20 cellular contexts compared by ENCODE assay signal in the genomic region with DNA sequence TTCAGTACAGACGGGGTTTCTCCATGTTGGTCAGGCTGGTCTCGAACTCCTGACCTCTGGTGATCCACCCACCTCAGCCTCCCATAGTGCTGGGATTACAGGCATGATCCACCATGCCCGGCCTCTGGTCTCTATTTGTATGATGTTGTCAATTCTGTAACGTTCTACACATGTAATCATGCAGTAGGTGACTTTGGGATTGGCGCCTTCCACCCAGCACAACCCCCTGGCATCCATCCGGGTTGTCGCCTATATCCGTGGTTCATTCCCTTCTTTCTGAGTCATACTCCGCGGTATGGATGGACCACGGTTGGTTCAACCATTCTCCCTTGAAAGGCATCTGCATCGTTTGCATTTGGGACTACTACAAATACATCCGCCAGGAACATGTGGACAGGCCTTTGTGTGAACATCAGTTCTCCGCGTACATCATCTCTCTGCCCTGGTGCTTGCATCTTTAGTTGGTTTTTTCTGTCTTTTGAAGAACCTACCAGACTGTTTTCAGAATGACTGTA.
"Had no signal": no experiment of that assay in that cellular context is flagged by ENCODE, and none has a peak within 500 bp of the region (broad histone marks: within the 10 kb centered on the region; RNA-seq: fewer than 3 reads in every experiment).

No MANE protein-coding gene starts in this region.

- H3K9me3 ChIP-seq: sigmoid colon, thyroid gland, uterus had no signal

- H3K4me3 Mint-ChIP-seq: activated CD4-positive, alpha-beta memory T cell treated with anti-CD3 and anti-CD28 coated beads, Interleukin-2, amount 10 ng/mL, durations not matched to agents 7 days and 5 days; activated CD4-positive, alpha-beta T cell treated with anti-CD3 and anti-CD28 coated beads, Interleukin-2, amount 10 ng/mL, durations not matched to agents 24 days and 14 days; activated naive CD4-positive, alpha-beta T cell treated with anti-CD3 and anti-CD28 coated beads, Interleukin-2, amount 10 ng/mL, durations not matched to agents 7 days and 5 days; activated T-cell treated with anti-CD3 and anti-CD28 coated beads, Interleukin-2, amount 50 U/mL, for 72 hours; dendritic cell treated with granulocyte-macrophage colony-stimulating factor and Interleukin-4, amounts not matched to agents 40 ng/mL and 50 ng/mL, for 4 days; nephron progenitor cell had no signal

- H3K36me3 ChIP-seq: heart left ventricle, thyroid gland, uterus had no signal

- H3K36me3 Mint-ChIP-seq: activated naive CD4-positive, alpha-beta T cell treated with anti-CD3 and anti-CD28 coated beads, Interleukin-2, amount 10 ng/mL, durations not matched to agents 7 days and 5 days had no signal

- ATAC-seq: activated CD4-positive, CD25-positive, alpha-beta regulatory T cell treated with anti-CD3 and anti-CD28 coated beads, Interleukin-2, amount 50 U/mL, for 24 hours; activated T-cell treated with anti-CD3 and anti-CD28 coated beads, Interleukin-2, amount 50 U/mL, for 72 hours; heart left ventricle; left cardiac atrium; stimulated activated naive CD8-positive, alpha-beta T cell treated with anti-CD3 and anti-CD28 coated beads, Interleukin-15, Interleukin-2, amounts not matched to agents 100 U/mL and 50 U/mL, for 24 hours had no signal

- H3K27me3 ChIP-seq: heart left ventricle, sigmoid colon, thyroid gland, uterus had no signal

- H3K27ac ChIP-seq: thyroid gland, uterus had no signal

- H3K27ac Mint-ChIP-seq: activated CD4-positive, alpha-beta memory T cell treated with anti-CD3 and anti-CD28 coated beads, Interleukin-2, amount 10 ng/mL, durations not matched to agents 7 days and 5 days; activated CD4-positive, alpha-beta T cell treated with anti-CD3 and anti-CD28 coated beads, Interleukin-2, amount 10 ng/mL, durations not matched to agents 24 days and 14 days; activated naive CD4-positive, alpha-beta T cell treated with anti-CD3 and anti-CD28 coated beads, Interleukin-2, amount 10 ng/mL, durations not matched to agents 7 days and 5 days; dendritic cell treated with granulocyte-macrophage colony-stimulating factor and Interleukin-4, amounts not matched to agents 40 ng/mL and 50 ng/mL, for 4 days; nephron progenitor cell had no signal

- H3K4me3 ChIP-seq: heart left ventricle, sigmoid colon, thyroid gland, uterus had no signal

- DNase-seq: activated CD4-positive, alpha-beta memory T cell treated with anti-CD3 and anti-CD28 coated beads, Interleukin-2, amount 10 ng/mL, durations not matched to agents 7 days and 5 days; activated CD4-positive, alpha-beta T cell treated with anti-CD3 and anti-CD28 coated beads, Interleukin-2, amount 10 ng/mL, durations not matched to agents 24 days and 14 days; activated effector memory CD4-positive, alpha-beta T cell treated with anti-CD3 and anti-CD28 coated beads, Interleukin-2, amount 50 U/mL, for 16 hours; activated naive CD4-positive, alpha-beta T cell treated with anti-CD3 and anti-CD28 coated beads, Interleukin-2, amount 10 ng/mL, durations not matched to agents 7 days and 5 days; activated T-cell treated with anti-CD3 and anti-CD28 coated beads, Interleukin-2, amount 50 U/mL, for 72 hours; amygdala; effector CD4-positive, alpha-beta T cell; heart left ventricle; islet precursor cell; left cardiac atrium; nephron progenitor cell; nucleus accumbens; sigmoid colon; stimulated activated CD4-positive, alpha-beta T cell treated with anti-CD3 and anti-CD28 coated beads, Interleukin-4, amount 100 ng/mL, for 24 hours; stimulated activated naive CD8-positive, alpha-beta T cell treated with anti-CD3 and anti-CD28 coated beads, Interleukin-15, Interleukin-2, amounts not matched to agents 100 U/mL and 50 U/mL, for 24 hours; substantia nigra; thyroid gland; uterus had no signal
